In genomic region chr10:44199267-44199666, GRCh38 we compare ENCODE assay signal across 19 cellular contexts.
"Had no signal": no experiment of that assay in that cellular context is flagged by ENCODE, and none has a peak within 500 bp of the region (broad histone marks: within the 10 kb centered on the region; RNA-seq: fewer than 3 reads in every experiment).

No MANE protein-coding gene starts in this region.

- H3K27ac Mint-ChIP-seq: activated CD4-positive, alpha-beta T cell treated with anti-CD3 and anti-CD28 coated beads, Interleukin-2, amount 10 ng/mL, durations not matched to agents 7 days and 5 days; activated naive CD8-positive, alpha-beta T cell; activated T-helper 2 cell treated with anti-CD3 and anti-CD28 coated beads, Interferon-gamma antibody, Interleukin-2, Interleukin-4, amounts not matched to agents 10 μg/mL and 5 μg/mL and 100 μg/mL, durations not matched to agents 14 hours and 24 hours and 36 hours; dendritic cell treated with granulocyte-macrophage colony-stimulating factor and Interleukin-4, amounts not matched to agents 40 ng/mL and 50 ng/mL, for 4 days; nephron progenitor cell had no signal

- H3K36me3 Mint-ChIP-seq: activated naive CD8-positive, alpha-beta T cell had no signal

- H3K27ac ChIP-seq: upper lobe of right lung, WERI-Rb-1 had no signal

- H3K4me3 ChIP-seq: upper lobe of right lung had no signal

- DNase-seq: activated CD4-positive, alpha-beta T cell treated with anti-CD3 and anti-CD28 coated beads, Interleukin-2, amount 10 ng/mL, durations not matched to agents 7 days and 5 days; activated CD4-positive, CD25-positive, alpha-beta regulatory T cell treated with anti-CD3 and anti-CD28 coated beads, Interleukin-2, amount 50 U/mL, for 72 hours; activated CD8-positive, alpha-beta memory T cell treated with anti-CD3 and anti-CD28 coated beads for 24 hours; activated CD8-positive, alpha-beta memory T cell treated with anti-CD3 and anti-CD28 coated beads, Interleukin-2, amount 50 U/mL, for 48 hours; activated naive CD4-positive, alpha-beta T cell; activated T-cell treated with anti-CD3 and anti-CD28 coated beads, Interleukin-2, amount 50 U/mL, for 4 hours; effector CD4-positive, alpha-beta T cell; hippocampal formation; kidney glomerular epithelial cell; nephron progenitor cell; nucleus accumbens; stimulated activated CD4-positive, alpha-beta T cell treated with anti-CD3 and anti-CD28 coated beads, Interleukin-4, amount 100 ng/mL, for 1 hour; stimulated activated naive CD4-positive, alpha-beta T cell; T-helper 1 cell; upper lobe of right lung; WERI-Rb-1 had no signal

- H3K4me1 ChIP-seq: upper lobe of right lung had no signal

- H3K27me3 ChIP-seq: upper lobe of right lung had no signal

- H3K9me3 ChIP-seq: upper lobe of right lung had no signal

- H3K4me1 Mint-ChIP-seq: activated CD4-positive, alpha-beta T cell treated with anti-CD3 and anti-CD28 coated beads, Interleukin-2, amount 10 ng/mL, durations not matched to agents 7 days and 5 days had no signal

- ATAC-seq: activated T-cell treated with anti-CD3 and anti-CD28 coated beads, Interleukin-2, amount 50 U/mL, for 4 hours; upper lobe of right lung had no signal

- H3K27me3 Mint-ChIP-seq: activated CD4-positive, alpha-beta T cell treated with anti-CD3 and anti-CD28 coated beads, Interleukin-2, amount 10 ng/mL, durations not matched to agents 7 days and 5 days; dendritic cell treated with granulocyte-macrophage colony-stimulating factor and Interleukin-4, amounts not matched to agents 40 ng/mL and 50 ng/mL, for 4 days had no signal

- H3K9me3 Mint-ChIP-seq: activated CD4-positive, alpha-beta T cell treated with anti-CD3 and anti-CD28 coated beads, Interleukin-2, amount 10 ng/mL, durations not matched to agents 7 days and 5 days; activated T-cell treated with anti-CD3 and anti-CD28 coated beads, Interleukin-2, amount 50 U/mL, for 4 hours; activated T-helper 2 cell treated with anti-CD3 and anti-CD28 coated beads, Interferon-gamma antibody, Interleukin-2, Interleukin-4, amounts not matched to agents 10 μg/mL and 5 μg/mL and 100 μg/mL, durations not matched to agents 14 hours and 24 hours and 36 hours had no signal

- H3K36me3 ChIP-seq: upper lobe of right lung, WERI-Rb-1 had no signal

- H3K4me3 Mint-ChIP-seq: activated CD4-positive, alpha-beta T cell treated with anti-CD3 and anti-CD28 coated beads, Interleukin-2, amount 10 ng/mL, durations not matched to agents 7 days and 5 days; activated naive CD8-positive, alpha-beta T cell; activated T-cell treated with anti-CD3 and anti-CD28 coated beads, Interleukin-2, amount 50 U/mL, for 4 hours; dendritic cell treated with granulocyte-macrophage colony-stimulating factor and Interleukin-4, amounts not matched to agents 40 ng/mL and 50 ng/mL, for 4 days; nephron progenitor cell had no signal
